ENCODE assay signal across 8 cellular contexts in the genomic region with DNA sequence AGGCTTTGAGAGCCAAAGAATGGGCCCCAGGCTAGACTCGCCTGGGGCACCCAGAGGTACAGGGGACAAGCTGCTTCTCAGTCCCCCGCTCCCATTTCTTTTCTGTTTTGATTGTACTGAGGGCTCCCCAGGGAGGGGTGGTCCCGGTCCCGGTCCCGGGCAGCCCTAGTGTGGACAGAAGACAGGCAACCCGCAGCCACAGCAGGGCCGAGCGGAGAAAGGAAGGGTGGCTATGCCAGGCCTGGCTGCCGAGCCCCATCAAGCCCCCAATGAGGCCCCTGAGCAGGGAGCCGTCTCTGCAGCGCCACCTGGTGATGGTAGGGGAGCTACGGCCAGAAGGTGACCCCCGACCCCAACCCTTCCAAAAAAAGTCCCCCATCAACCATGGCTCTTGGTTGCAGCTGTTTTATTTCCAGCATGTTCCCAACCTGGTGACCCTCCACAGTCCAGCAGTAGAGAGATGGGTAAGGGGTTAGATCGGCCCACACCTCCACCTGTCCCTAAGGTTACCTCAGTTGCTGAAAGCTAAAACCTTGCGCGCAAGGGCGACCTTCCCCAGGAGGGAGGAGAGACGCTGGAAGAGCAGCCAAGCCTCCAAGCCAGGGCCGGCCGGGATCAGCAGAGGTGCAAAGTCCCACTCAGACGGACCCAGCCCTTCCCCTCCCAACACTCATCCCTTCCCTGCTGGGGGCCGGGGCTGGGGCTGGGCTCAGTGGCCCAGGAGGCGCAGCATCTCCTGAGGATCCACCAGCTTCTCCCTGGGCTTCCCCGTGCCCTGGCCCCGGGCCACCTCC. TPM values are rescaled to one million over a fixed set of nuclear protein-coding genes. Genes with fewer than 3 reads are reported as not detected.
A peak's percentile ranks its signal among the peaks of the same experiment; 100 is the strongest.
DNase-seq lines count a peak whose midpoint lies in the region; ATAC-seq and TF ChIP-seq lines count a peak whose summit lies in the region.

No MANE protein-coding gene starts in this region.

- no peak for TF ChIP-seq POLR2A in body of pancreas (IDR thresholded peaks at IDR 0.05)

- TF ChIP-seq CTCF in body of pancreas (IDR thresholded peaks at IDR 0.05) = peak; percentile 30 to 61 (median 51)

- DNase-seq in COLO829 (ENCODE audit: low spot score) (peak; percentile 30), HuH-7.5 (ENCODE audit: low spot score) (peak; percentile 89), UCSD-AML1 (lab: John Stamatoyannopoulos, UW; ENCODE audit: unreplicated experiment) (peak; percentile 58), body of pancreas (peak in 3 of 4 donors; percentile 66 to 73 (median 69)), iris pigment epithelial cell (ENCODE audit: low read depth) (peak; percentile 19)
- DNase-seq in stimulated activated CD4-positive, alpha-beta T cell treated with anti-CD3 and anti-CD28 coated beads, Interleukin-1b, Interleukin-23, amount 100 ng/mL, for 48 hours = peak; percentile 70

- intact Hi-C loops in body of pancreas (cut with DNase I) = loop anchor here (5.0 kb wide), 1 partner anchor 70 kb away; no protein-coding TSS in a partner anchor

- no peaks in the 10 kb centered on the region for H3K36me3 ChIP-seq in body of pancreas (replicated peaks in 1 of 2; ENCODE audit: insufficient read depth in 1 of 2, low read depth in 2 of 2)

- no peak overlapping the region for H3K27ac ChIP-seq in body of pancreas

- peaks cover 4 to 35% of the 10 kb centered on the region in 2 donors for H3K27me3 ChIP-seq in body of pancreas

- H3K4me3 ChIP-seq in body of pancreas = no peak overlapping the region

- H3K9me3 ChIP-seq in body of pancreas = no peaks in the 10 kb centered on the region

- ATAC-seq in body of pancreas (peak; percentile 19), GM21786 (IDR thresholded peaks at IDR 0.05; ENCODE audit: unreplicated experiment) (no peak), HG03460 (IDR thresholded peaks at IDR 0.05; ENCODE audit: unreplicated experiment) (no peak)

- 42 to 53% methylated on average over 16 to 25 of the region's 25 CpGs for WGBS in body of pancreas, 2 donors

- H3K4me1 ChIP-seq in body of pancreas = peaks cover 27% of the 10 kb centered on the region

RNA-seq across cellular contexts. Expression of a gene that starts 2.6 kb away (rescaled TPM):
- total RNA-seq in body of pancreas = not detected

RNA-seq across cellular contexts. Expression of a gene that starts 10.5 kb away (rescaled TPM):
- 10 to 100 TPM; 14.3 to 25.7 TPM for total RNA-seq in body of pancreas

RNA-seq across cellular contexts. Expression of a gene that starts 31.1 kb away (rescaled TPM):
- total RNA-seq in body of pancreas = not detected

Comparison
In these comparisons a context has a peak if more than half of its experiments do, and no peak if none do; other contexts are left out.
1. DNase-seq: peak in every context shown above with its lines; median percentile 89 in HuH-7.5; 70 in stimulated activated CD4-positive, alpha-beta T cell treated with anti-CD3 and anti-CD28 coated beads, Interleukin-1b, Interleukin-23, amount 100 ng/mL, for 48 hours; 69 in body of pancreas; 58 in UCSD-AML1; 30 in COLO829; 19 in iris pigment epithelial cell.